2 cellular contexts compared by ENCODE assay signal in the genomic region with DNA sequence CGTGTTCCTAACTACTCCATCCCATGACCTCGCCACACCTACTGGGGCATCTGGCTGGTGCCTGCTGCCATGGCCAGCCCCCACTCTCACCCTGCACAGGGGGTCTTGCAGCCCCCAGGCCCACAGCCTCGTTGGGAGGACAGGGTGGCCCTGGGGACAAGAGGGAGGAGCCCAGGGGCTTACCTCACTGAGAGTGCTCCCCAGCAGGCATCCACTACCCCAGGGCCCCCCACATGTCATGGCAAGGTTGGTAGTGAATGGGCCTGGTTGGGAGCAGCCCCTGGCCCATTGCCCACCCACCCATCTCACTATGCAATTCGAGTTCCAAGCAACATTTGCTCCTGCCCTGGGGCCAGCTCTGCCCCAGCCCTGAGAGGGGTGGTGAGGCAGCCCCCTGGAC.
TF ChIP-seq lines count a peak whose summit lies in the region.

No MANE protein-coding gene starts in this region.

TF ChIP-seq in WTC11, 78 proteins besides CTCF, POLR2A, EP300 and RAD21:
- TF ChIP-seq TEAD4 (CRISPR knock-in tag; IDR thresholded peaks at IDR 0.05) (no peak), ZNF263 (CRISPR knock-in tag; IDR thresholded peaks at IDR 0.05; ENCODE audit: low read depth) (0 out of 2 replicates have a peak, but pooled peaks have one; percentile 47)

TF ChIP-seq in HepG2, 621 proteins besides CTCF, POLR2A, EP300 and RAD21:
- TF ChIP-seq AKAP8 (CRISPR knock-in tag; IDR thresholded peaks at IDR 0.05) (0 out of 2 replicates have a peak, but pooled peaks have one; percentile 81), ZNF263 (CRISPR knock-in tag; IDR thresholded peaks at IDR 0.05) (peak; percentile 92), AGO2 (optimal IDR thresholded peaks at IDR 0.05; ENCODE audit: low read depth, low read length) (peak; percentile 78), ZSCAN31 (CRISPR knock-in tag; IDR thresholded peaks at IDR 0.05; ENCODE audit: low read depth) (0 out of 2 replicates have a peak, but pooled peaks have one; percentile 40), RBM22 (optimal IDR thresholded peaks at IDR 0.05; ENCODE audit: low read length) (peak; percentile 75), ZNF24 (IDR thresholded peaks at IDR 0.05) (no peak), ZNF792 (CRISPR knock-in tag; IDR thresholded peaks at IDR 0.05) (no peak), NCOR1 (IDR thresholded peaks at IDR 0.05; ENCODE audit: borderline replicate concordance, low read length) (no peak), KDM2A (CRISPR knock-in tag; IDR thresholded peaks at IDR 0.05; ENCODE audit: borderline replicate concordance, low read depth) (peak; percentile 29; the same call in 1 of the 2 replicates), AGO1 (IDR thresholded peaks at IDR 0.05; ENCODE audit: low read depth, low read length, poor library complexity, severe bottlenecking) (peak; percentile 83), MEF2D (CRISPR knock-in tag; IDR thresholded peaks at IDR 0.05) (0 out of 2 replicates have a peak, but pooled peaks have one; percentile 20), HNRNPLL (IDR thresholded peaks at IDR 0.05; ENCODE audit: low read depth, low read length, poor library complexity, severe bottlenecking) (peak; percentile 14), ZNF724P (CRISPR knock-in tag; IDR thresholded peaks at IDR 0.05; ENCODE audit: borderline replicate concordance) (0 out of 2 replicates have a peak, but pooled peaks have one; percentile 35), PPARG (CRISPR knock-in tag; conservative IDR thresholded peaks at IDR 0.05) (no peak), ZNF326 (CRISPR knock-in tag; IDR thresholded peaks at IDR 0.05; ENCODE audit: borderline replicate concordance) (peak; percentile 94), ZNF776 (CRISPR knock-in tag; IDR thresholded peaks at IDR 0.05) (0 out of 2 replicates have a peak, but pooled peaks have one; percentile 27), PAF1 (CRISPR knock-in tag; IDR thresholded peaks at IDR 0.05) (peak; percentile 33; the same call in 1 of the 2 replicates), ZC3H13 (CRISPR knock-in tag; IDR thresholded peaks at IDR 0.05) (peak; percentile 85), TARDBP (CRISPR knock-in tag; IDR thresholded peaks at IDR 0.05) (no peak), SP1 (IDR thresholded peaks at IDR 0.05) (no peak), SP1 (CRISPR knock-in tag; IDR thresholded peaks at IDR 0.05) (0 out of 2 replicates have a peak, but pooled peaks have one; percentile 10), FOXO1 (CRISPR knock-in tag; IDR thresholded peaks at IDR 0.05) (no peak)
- TF ChIP-seq, protein P1, sequence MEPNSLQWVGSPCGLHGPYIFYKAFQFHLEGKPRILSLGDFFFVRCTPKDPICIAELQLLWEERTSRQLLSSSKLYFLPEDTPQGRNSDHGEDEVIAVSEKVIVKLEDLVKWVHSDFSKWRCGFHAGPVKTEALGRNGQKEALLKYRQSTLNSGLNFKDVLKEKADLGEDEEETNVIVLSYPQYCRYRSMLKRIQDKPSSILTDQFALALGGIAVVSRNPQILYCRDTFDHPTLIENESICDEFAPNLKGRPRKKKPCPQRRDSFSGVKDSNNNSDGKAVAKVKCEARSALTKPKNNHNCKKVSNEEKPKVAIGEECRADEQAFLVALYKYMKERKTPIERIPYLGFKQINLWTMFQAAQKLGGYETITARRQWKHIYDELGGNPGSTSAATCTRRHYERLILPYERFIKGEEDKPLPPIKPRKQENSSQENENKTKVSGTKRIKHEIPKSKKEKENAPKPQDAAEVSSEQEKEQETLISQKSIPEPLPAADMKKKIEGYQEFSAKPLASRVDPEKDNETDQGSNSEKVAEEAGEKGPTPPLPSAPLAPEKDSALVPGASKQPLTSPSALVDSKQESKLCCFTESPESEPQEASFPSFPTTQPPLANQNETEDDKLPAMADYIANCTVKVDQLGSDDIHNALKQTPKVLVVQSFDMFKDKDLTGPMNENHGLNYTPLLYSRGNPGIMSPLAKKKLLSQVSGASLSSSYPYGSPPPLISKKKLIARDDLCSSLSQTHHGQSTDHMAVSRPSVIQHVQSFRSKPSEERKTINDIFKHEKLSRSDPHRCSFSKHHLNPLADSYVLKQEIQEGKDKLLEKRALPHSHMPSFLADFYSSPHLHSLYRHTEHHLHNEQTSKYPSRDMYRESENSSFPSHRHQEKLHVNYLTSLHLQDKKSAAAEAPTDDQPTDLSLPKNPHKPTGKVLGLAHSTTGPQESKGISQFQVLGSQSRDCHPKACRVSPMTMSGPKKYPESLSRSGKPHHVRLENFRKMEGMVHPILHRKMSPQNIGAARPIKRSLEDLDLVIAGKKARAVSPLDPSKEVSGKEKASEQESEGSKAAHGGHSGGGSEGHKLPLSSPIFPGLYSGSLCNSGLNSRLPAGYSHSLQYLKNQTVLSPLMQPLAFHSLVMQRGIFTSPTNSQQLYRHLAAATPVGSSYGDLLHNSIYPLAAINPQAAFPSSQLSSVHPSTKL (CRISPR knock-in tag; IDR thresholded peaks at IDR 0.05) = no peak
- TF ChIP-seq, protein P2, sequence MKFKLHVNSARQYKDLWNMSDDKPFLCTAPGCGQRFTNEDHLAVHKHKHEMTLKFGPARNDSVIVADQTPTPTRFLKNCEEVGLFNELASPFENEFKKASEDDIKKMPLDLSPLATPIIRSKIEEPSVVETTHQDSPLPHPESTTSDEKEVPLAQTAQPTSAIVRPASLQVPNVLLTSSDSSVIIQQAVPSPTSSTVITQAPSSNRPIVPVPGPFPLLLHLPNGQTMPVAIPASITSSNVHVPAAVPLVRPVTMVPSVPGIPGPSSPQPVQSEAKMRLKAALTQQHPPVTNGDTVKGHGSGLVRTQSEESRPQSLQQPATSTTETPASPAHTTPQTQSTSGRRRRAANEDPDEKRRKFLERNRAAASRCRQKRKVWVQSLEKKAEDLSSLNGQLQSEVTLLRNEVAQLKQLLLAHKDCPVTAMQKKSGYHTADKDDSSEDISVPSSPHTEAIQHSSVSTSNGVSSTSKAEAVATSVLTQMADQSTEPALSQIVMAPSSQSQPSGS (CRISPR knock-in tag; IDR thresholded peaks at IDR 0.05) = no peak
- TF ChIP-seq, protein P3, sequence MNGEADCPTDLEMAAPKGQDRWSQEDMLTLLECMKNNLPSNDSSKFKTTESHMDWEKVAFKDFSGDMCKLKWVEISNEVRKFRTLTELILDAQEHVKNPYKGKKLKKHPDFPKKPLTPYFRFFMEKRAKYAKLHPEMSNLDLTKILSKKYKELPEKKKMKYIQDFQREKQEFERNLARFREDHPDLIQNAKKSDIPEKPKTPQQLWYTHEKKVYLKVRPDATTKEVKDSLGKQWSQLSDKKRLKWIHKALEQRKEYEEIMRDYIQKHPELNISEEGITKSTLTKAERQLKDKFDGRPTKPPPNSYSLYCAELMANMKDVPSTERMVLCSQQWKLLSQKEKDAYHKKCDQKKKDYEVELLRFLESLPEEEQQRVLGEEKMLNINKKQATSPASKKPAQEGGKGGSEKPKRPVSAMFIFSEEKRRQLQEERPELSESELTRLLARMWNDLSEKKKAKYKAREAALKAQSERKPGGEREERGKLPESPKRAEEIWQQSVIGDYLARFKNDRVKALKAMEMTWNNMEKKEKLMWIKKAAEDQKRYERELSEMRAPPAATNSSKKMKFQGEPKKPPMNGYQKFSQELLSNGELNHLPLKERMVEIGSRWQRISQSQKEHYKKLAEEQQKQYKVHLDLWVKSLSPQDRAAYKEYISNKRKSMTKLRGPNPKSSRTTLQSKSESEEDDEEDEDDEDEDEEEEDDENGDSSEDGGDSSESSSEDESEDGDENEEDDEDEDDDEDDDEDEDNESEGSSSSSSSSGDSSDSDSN (CRISPR knock-in tag; IDR thresholded peaks at IDR 0.05) = no peak
- TF ChIP-seq, protein P4, sequence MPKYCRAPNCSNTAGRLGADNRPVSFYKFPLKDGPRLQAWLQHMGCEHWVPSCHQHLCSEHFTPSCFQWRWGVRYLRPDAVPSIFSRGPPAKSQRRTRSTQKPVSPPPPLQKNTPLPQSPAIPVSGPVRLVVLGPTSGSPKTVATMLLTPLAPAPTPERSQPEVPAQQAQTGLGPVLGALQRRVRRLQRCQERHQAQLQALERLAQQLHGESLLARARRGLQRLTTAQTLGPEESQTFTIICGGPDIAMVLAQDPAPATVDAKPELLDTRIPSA (CRISPR knock-in tag; IDR thresholded peaks at IDR 0.05; ENCODE audit: borderline replicate concordance) = no peak
